Comparison of ENCODE assay signal across 9 cellular contexts in genomic region chr10:33337335-33337854, GRCh38. TPM values are rescaled to one million over a fixed set of nuclear protein-coding genes. Genes with fewer than 3 reads are reported as not detected.
DNase-seq lines count a peak whose midpoint lies in the region; FAIRE-seq and TF ChIP-seq lines count a peak whose summit lies in the region.
"Had no signal": no experiment of that assay in that cellular context is flagged by ENCODE, and none has a peak within 500 bp of the region (broad histone marks: within the 10 kb centered on the region; RNA-seq: fewer than 3 reads in every experiment).

No MANE protein-coding gene starts in this region.

- POLR2A ChIA-PET in AG04450 (lab: Yijun Ruan, JAX): interaction anchor here (1.4 kb wide), 1 partner anchor 76 kb away, joined by 4 read pairs; no protein-coding TSS in a partner anchor

- no peaks in the 10 kb centered on the region; the same call in 1 of the 2 replicates for H3K9me3 ChIP-seq in AG04450 (ENCODE audit: control insufficient read depth, insufficient read depth, low read length)
- H3K9me3 ChIP-seq in ectodermal cell (ENCODE audit: control insufficient read depth, low read length): no peaks in the 10 kb centered on the region
- no peaks in the 10 kb centered on the region for H3K9me3 ChIP-seq in mucosa of rectum (ENCODE audit: control insufficient read depth in 2 of 2, low read length in 2 of 2)

- CTCF ChIA-PET in AG04450 (lab: Charles Lee): no interaction called here

- TF ChIP-seq CTCF in AG04450 (IDR thresholded peaks at IDR 0.05; ENCODE audit: low read depth, low read length) (peak; percentile 38; the same call in 1 of the 2 replicates), D721Med (IDR thresholded peaks at IDR 0.05; ENCODE audit: insufficient read depth, missing control alignments) (no peak)

- H3K9ac ChIP-seq in mucosa of rectum (ENCODE audit: low read depth in 1 of 2, low read length in 2 of 2): peak overlapping the region; percentile 48 to 67

- no peak for FAIRE-seq in D721Med (lab: Jason Lieb, UNC)
- FAIRE-seq: GM18507 had no signal

- H3K27me3 ChIP-seq in AG04450 (ENCODE audit: control insufficient read depth, insufficient read depth, low read length) (no peaks in the 10 kb centered on the region), ectodermal cell (ENCODE audit: control insufficient read depth, insufficient read depth, low read length, poor library complexity, severe bottlenecking) (peaks cover 63% of the 10 kb centered on the region), mucosa of rectum (ENCODE audit: control insufficient read depth in 2 of 2, insufficient read depth in 2 of 2, low read length in 2 of 2) (peaks cover 0 to 7% of the 10 kb centered on the region in 2 donors)

- 38 to 42% methylated on average over 8 of the region's 8 CpGs for WGBS in ectodermal cell, 2 experiments

- H3K4me3 ChIP-seq in AG04450 (ENCODE audit: low read depth, low read length) (peak overlapping the region; percentile 93), ectodermal cell (ENCODE audit: insufficient read depth, low read depth, low read length) (peak overlapping the region; percentile 45), mucosa of rectum (ENCODE audit: low read length in 2 of 2) (peak overlapping the region; percentile 65 to 76)

- H3K27ac ChIP-seq in AG04450 (ENCODE audit: low read depth, low read length) (peak overlapping the region; percentile 84), ectodermal cell (ENCODE audit: insufficient read depth, low read depth, low read length, poor library complexity, severe bottlenecking) (no peak overlapping the region), mucosa of rectum (ENCODE audit: low read depth in 2 of 2, low read length in 2 of 2) (peak overlapping the region; percentile 64 to 75)

- DNase-seq in AG04450 (ENCODE audit: low read depth, low spot score): no peak
- DNase-seq in LHCN-M2 (ENCODE audit: low read depth): peak; percentile 88
- no peak for DNase-seq in D721Med (ENCODE audit: insufficient read length, low spot score)
- no peak for DNase-seq in activated effector memory CD4-positive, alpha-beta T cell treated with anti-CD3 and anti-CD28 coated beads, Interleukin-2, amount 50 U/mL, for 16 hours
- no peak for DNase-seq in stimulated activated CD8-positive, alpha-beta memory T cell treated with anti-CD3 and anti-CD28 coated beads, Interleukin-4, amount 100 ng/mL, for 48 hours
- DNase-seq in COLO668 (lab: John Stamatoyannopoulos, UW; ENCODE audit: unreplicated experiment): no peak

- H3K36me3 ChIP-seq in ectodermal cell (ENCODE audit: control insufficient read depth, insufficient read depth, low read length) (no peaks in the 10 kb centered on the region), mucosa of rectum (ENCODE audit: control insufficient read depth in 2 of 2, insufficient read depth in 2 of 2, low read length in 2 of 2) (no peaks in the 10 kb centered on the region)

- H3K4me1 ChIP-seq in ectodermal cell (ENCODE audit: control insufficient read depth, insufficient read depth, low read length) (peaks cover 20% of the 10 kb centered on the region), mucosa of rectum (ENCODE audit: control insufficient read depth in 2 of 2, insufficient read depth in 2 of 2, low read length in 2 of 2) (peaks cover 9 to 18% of the 10 kb centered on the region in 2 donors)

RNA-seq across cellular contexts. Expression of gene NRP1, which starts 2.9 kb away (rescaled TPM):
- polyA plus RNA-seq in AG04450 (2011; rRNA removed): 181 and 218 TPM in 2 replicates
- 276 and 278 TPM in 2 replicates for polyA minus RNA-seq in AG04450 (2011; rRNA and poly(A)+ RNA removed)
- total RNA-seq in LHCN-M2 (2014; rRNA removed): 174 and 181 TPM in 2 replicates
- polyA plus RNA-seq in LHCN-M2 (2012): 76.1 TPM
- 2.0 TPM for polyA plus RNA-seq in ectodermal cell (2013, experiment 1 of 4)
- 2.2 TPM for polyA plus RNA-seq in ectodermal cell (2013, experiment 2 of 4)
- 2.2 TPM for polyA plus RNA-seq in ectodermal cell (2013, experiment 3 of 4)
- 3.3 TPM for polyA plus RNA-seq in ectodermal cell (2013, experiment 4 of 4)
